ENCODE assay signal across 8 cellular contexts in the genomic region with DNA sequence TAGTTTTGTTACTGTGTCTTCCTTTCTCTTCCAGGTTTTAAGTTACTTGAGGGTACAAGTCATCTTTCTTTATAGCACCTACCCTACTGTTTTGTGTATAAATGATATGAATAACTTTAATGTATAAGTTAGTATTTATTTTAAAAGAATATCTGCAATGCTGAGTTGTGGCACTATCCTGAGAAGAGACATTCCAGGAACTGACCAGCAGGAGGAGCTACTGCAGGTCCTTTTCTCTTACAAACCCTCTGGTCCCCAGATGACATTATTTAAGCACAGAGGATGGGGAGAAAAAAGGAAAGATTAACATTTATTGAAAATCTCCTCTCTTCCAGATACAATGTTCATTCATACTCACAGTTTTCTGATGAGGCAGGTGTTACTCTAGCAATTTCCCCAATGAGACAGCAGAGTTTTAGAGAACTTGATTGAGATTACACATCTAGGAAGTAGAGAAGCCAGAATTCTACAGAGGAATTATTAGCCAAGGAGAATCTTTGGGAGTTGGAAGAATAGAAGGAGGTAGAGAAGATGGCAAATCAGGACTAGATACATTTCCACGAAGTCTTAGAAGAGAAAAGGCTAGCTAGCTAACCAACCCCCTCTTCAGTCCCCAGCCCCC.
DNase-seq lines count a peak whose midpoint lies in the region; ATAC-seq and TF ChIP-seq lines count a peak whose summit lies in the region.

No MANE protein-coding gene starts in this region.

- ATAC-seq in heart left ventricle (no peak), Right ventricle myocardium inferior (no peak), HG03025 (IDR thresholded peaks at IDR 0.05; ENCODE audit: low FRiP score, unreplicated experiment) (peak; percentile 77)
- no peak for ATAC-seq in naive thymus-derived CD8-positive, alpha-beta T cell

- no peaks in the 10 kb centered on the region for H3K36me3 Mint-ChIP-seq in naive thymus-derived CD8-positive, alpha-beta T cell

- no peak for TF ChIP-seq POLR2A in heart left ventricle (IDR thresholded peaks at IDR 0.05)
- TF ChIP-seq POLR2A in vagina (IDR thresholded peaks at IDR 0.05), result no peak

- peak; percentile 49 to 76 (median 68) for TF ChIP-seq CTCF in heart left ventricle (IDR thresholded peaks at IDR 0.05)
- no peak for TF ChIP-seq CTCF in vagina (IDR thresholded peaks at IDR 0.05)

- H3K27ac ChIP-seq in heart left ventricle, result no peak overlapping the region
- H3K27ac ChIP-seq in SJCRH30, result no peak overlapping the region
- H3K27ac ChIP-seq in vagina, result no peak overlapping the region

- no peaks in the 10 kb centered on the region for H3K36me3 ChIP-seq in heart left ventricle
- no peaks in the 10 kb centered on the region for H3K36me3 ChIP-seq in SJCRH30
- no peaks in the 10 kb centered on the region for H3K36me3 ChIP-seq in vagina

- DNase-seq in heart left ventricle (peak in 2 of 5 donors; percentile 17), Right ventricle myocardium inferior (ENCODE audit: missing footprints) (no peak), SJCRH30 (peak; percentile 9 to 62), inferior parietal cortex (ENCODE audit: extremely low spot score) (peak; percentile 71), NCI-H2227 treated with DMSO at 0.1 percent for 48 hours (lab: John Stamatoyannopoulos, UW) (no peak), vagina (ENCODE audit: extremely low spot score in 2 of 2) (no peak)
- no peak for DNase-seq in naive thymus-derived CD8-positive, alpha-beta T cell

- H3K4me3 ChIP-seq in heart left ventricle, result no peak overlapping the region
- no peak overlapping the region for H3K4me3 ChIP-seq in SJCRH30
- H3K4me3 ChIP-seq in vagina, result no peak overlapping the region

- POLR2A ChIA-PET in naive thymus-derived CD8-positive, alpha-beta T cell (lab: Charles Lee), result no interaction called here

- H3K27ac Mint-ChIP-seq in naive thymus-derived CD8-positive, alpha-beta T cell, result no peak overlapping the region

- WGBS in heart left ventricle, 4 donors, result 40 to 45% (median 43%) methylated on average over 1 of the region's 1 CpG

- no peaks in the 10 kb centered on the region for H3K27me3 Mint-ChIP-seq in naive thymus-derived CD8-positive, alpha-beta T cell

- peaks cover 0 to 4% (median 0%) of the 10 kb centered on the region in 9 donors for H3K9me3 Mint-ChIP-seq in naive thymus-derived CD8-positive, alpha-beta T cell

- H3K9me3 ChIP-seq in heart left ventricle (no peaks in the 10 kb centered on the region), SJCRH30 (replicated peaks) (no peaks in the 10 kb centered on the region), vagina (no peaks in the 10 kb centered on the region)

- H3K4me1 Mint-ChIP-seq in naive thymus-derived CD8-positive, alpha-beta T cell, result no peaks in the 10 kb centered on the region

- peaks cover 0 to 5% (median 0%) of the 10 kb centered on the region in 9 donors for H3K27me3 ChIP-seq in heart left ventricle
- peaks cover 3% of the 10 kb centered on the region; the same call in 1 of the 2 replicates for H3K27me3 ChIP-seq in SJCRH30
- H3K27me3 ChIP-seq in vagina, result no peaks in the 10 kb centered on the region

- H3K4me3 Mint-ChIP-seq in naive thymus-derived CD8-positive, alpha-beta T cell, result no peak overlapping the region

- H3K4me1 ChIP-seq in heart left ventricle (no peaks in the 10 kb centered on the region), SJCRH30 (no peaks in the 10 kb centered on the region), vagina (no peaks in the 10 kb centered on the region)

- intact Hi-C loops in heart left ventricle (cut with DNase I), result loop anchor here (1.0 to 10.0 kb wide), 12 partner anchors 244 to 512 kb away; no protein-coding TSS in a partner anchor
- intact Hi-C loops in Right ventricle myocardium inferior (cut with DNase I), result loop anchor here (1.0 to 5.0 kb wide), 3 partner anchors 250 to 512 kb away; no protein-coding TSS in a partner anchor
- intact Hi-C loops in vagina (cut with DNase I), result no loop called here

Comparison
In these comparisons a context has a peak if more than half of its experiments do, and no peak if none do; other contexts are left out.
1. DNase-seq: peak in SJCRH30 (2 of 2) and inferior parietal cortex (single experiment); none in Right ventricle myocardium inferior (single experiment), naive thymus-derived CD8-positive, alpha-beta T cell (0 of 10), NCI-H2227 treated with DMSO at 0.1 percent for 48 hours (single experiment) and vagina (0 of 2).
2. CTCF ChIP-seq: peak in heart left ventricle (12 of 12); none in vagina (0 of 3).